ENCODE assay signal across 14 cellular contexts in genomic region chr13:47934371-47934770, GRCh38.
A peak's percentile ranks its signal among the peaks of the same experiment; 100 is the strongest.
DNase-seq lines count a peak whose midpoint lies in the region; ATAC-seq and TF ChIP-seq lines count a peak whose summit lies in the region.
"Had no signal": no experiment of that assay in that cellular context is flagged by ENCODE, and none has a peak within 500 bp of the region (broad histone marks: within the 10 kb centered on the region; RNA-seq: fewer than 3 reads in every experiment).

No MANE protein-coding gene starts in this region.

- CTCF ChIA-PET in CD8-positive, alpha-beta T cell (lab: Charles Lee), result no interaction called here

- no peak for ATAC-seq in CD8-positive, alpha-beta T cell

- no peaks in the 10 kb centered on the region for H3K9me3 Mint-ChIP-seq in type B pancreatic cell
- H3K9me3 Mint-ChIP-seq in CD8-positive, alpha-beta T cell, result peaks cover 6% of the 10 kb centered on the region

- peak overlapping the region; percentile 37 for H3K27ac Mint-ChIP-seq in type B pancreatic cell
- H3K27ac Mint-ChIP-seq in CD8-positive, alpha-beta T cell, result no peak overlapping the region

- no peaks in the 10 kb centered on the region for H3K27me3 ChIP-seq in HUES6 (ENCODE audit: control insufficient read depth, insufficient read depth, low read length)
- no peaks in the 10 kb centered on the region for H3K27me3 ChIP-seq in CD8-positive, alpha-beta T cell (ENCODE audit: insufficient read depth, low read length)
- H3K27me3 ChIP-seq: BE2C, Peyer's patch had no signal

- H3K4me3 Mint-ChIP-seq in type B pancreatic cell, result no peak overlapping the region
- no peak overlapping the region for H3K4me3 Mint-ChIP-seq in CD8-positive, alpha-beta T cell

- H3K36me3 ChIP-seq in HUES6 (ENCODE audit: control insufficient read depth, insufficient read depth, low read length), result peaks cover 33% of the 10 kb centered on the region
- no peaks in the 10 kb centered on the region for H3K36me3 ChIP-seq in CD8-positive, alpha-beta T cell (ENCODE audit: insufficient read depth, low read length)

- H3K27me3 Mint-ChIP-seq in type B pancreatic cell, result no peaks in the 10 kb centered on the region
- H3K27me3 Mint-ChIP-seq in CD8-positive, alpha-beta T cell (ENCODE audit: low read depth), result no peaks in the 10 kb centered on the region

- DNase-seq in astrocyte of the cerebellum (ENCODE audit: low read depth), result peak; percentile 91
- peak; percentile 54 for DNase-seq in kidney glomerular epithelial cell (lab: John Stamatoyannopoulos, UW)
- no peak for DNase-seq in type B pancreatic cell (ENCODE audit: extremely low spot score, unreplicated experiment)
- DNase-seq in HUDEP-2 (lab: John Stamatoyannopoulos, UW; ENCODE audit: unreplicated experiment in 76 of 76), result no peak
- no peak for DNase-seq in CD8-positive, alpha-beta T cell
- DNase-seq in C1 segment of cervical spinal cord (lab: John Stamatoyannopoulos, UW), result no peak
- DNase-seq: BE2C, DMS153, HCEC 1CT, NCI-H187 treated with DMSO at 0.1 percent for 48 hours, NCI-H2171 treated with DMSO at 0.1 percent for 48 hours, Peyer's patch, SHP77 had no signal

- peaks cover 17% of the 10 kb centered on the region for H3K9me3 ChIP-seq in HUES6 (ENCODE audit: control insufficient read depth, insufficient read depth, low read depth, low read length)
- H3K9me3 ChIP-seq in CD8-positive, alpha-beta T cell (ENCODE audit: low read length), result no peaks in the 10 kb centered on the region
- H3K9me3 ChIP-seq: BE2C, Peyer's patch had no signal

- peaks cover 20% of the 10 kb centered on the region for H3K4me1 Mint-ChIP-seq in type B pancreatic cell (ENCODE audit: unreplicated experiment)
- no peaks in the 10 kb centered on the region for H3K4me1 Mint-ChIP-seq in CD8-positive, alpha-beta T cell (ENCODE audit: low read depth)

- in situ Hi-C loops in astrocyte of the cerebellum (cut with HindIII; ENCODE audit: low sequenced_read_pairs), result no loop called here

- peak overlapping the region; percentile 91 for H3K27ac ChIP-seq in HUES6 (ENCODE audit: low read depth, low read length)
- H3K27ac ChIP-seq in CD8-positive, alpha-beta T cell (ENCODE audit: low read depth, low read length), result no peak overlapping the region
- H3K27ac ChIP-seq: Peyer's patch had no signal

- H3K4me3 ChIP-seq in HUES6 (ENCODE audit: low read depth, low read length), result no peak overlapping the region
- H3K4me3 ChIP-seq in astrocyte of the cerebellum (ENCODE audit: low read depth, low read length), result no peak overlapping the region
- no peak overlapping the region for H3K4me3 ChIP-seq in CD8-positive, alpha-beta T cell (ENCODE audit: low read depth, low read length)
- H3K4me3 ChIP-seq: Peyer's patch had no signal

- TF ChIP-seq CTCF in astrocyte of the cerebellum (IDR thresholded peaks at IDR 0.05; ENCODE audit: low read depth, low read length, missing control alignments) (no peak), type B pancreatic cell (conservative IDR thresholded peaks at IDR 0.05) (no peak)
- TF ChIP-seq CTCF in CD8-positive, alpha-beta T cell (IDR thresholded peaks at IDR 0.05), result no peak

- H3K36me3 Mint-ChIP-seq in type B pancreatic cell, result peaks cover 23% of the 10 kb centered on the region
- H3K36me3 Mint-ChIP-seq in CD8-positive, alpha-beta T cell, result peaks cover 25% of the 10 kb centered on the region

- H3K9ac ChIP-seq in HUES6 (ENCODE audit: low read length), result peak overlapping the region; percentile 71

- POLR2A ChIA-PET in CD8-positive, alpha-beta T cell (lab: Charles Lee), result no interaction called here

- intact Hi-C loops in CD8-positive, alpha-beta T cell (cut with DNase I, micrococcal nuclease), result no loop called here

- peaks cover 31% of the 10 kb centered on the region for H3K4me1 ChIP-seq in HUES6 (ENCODE audit: control insufficient read depth, insufficient read depth, low read length)
- no peaks in the 10 kb centered on the region for H3K4me1 ChIP-seq in CD8-positive, alpha-beta T cell (ENCODE audit: insufficient read depth, low read length)
- H3K4me1 ChIP-seq: BE2C, Peyer's patch had no signal

Comparison
In these comparisons a context has a peak if more than half of its experiments do, and no peak if none do; other contexts are left out.
1. DNase-seq: peak in astrocyte of the cerebellum (single experiment) and kidney glomerular epithelial cell (single experiment); none in type B pancreatic cell (single experiment), HUDEP-2 (0 of 76), CD8-positive, alpha-beta T cell (0 of 7) and C1 segment of cervical spinal cord (0 of 14).